ENCODE assay signal across 8 cellular contexts in the genomic region with DNA sequence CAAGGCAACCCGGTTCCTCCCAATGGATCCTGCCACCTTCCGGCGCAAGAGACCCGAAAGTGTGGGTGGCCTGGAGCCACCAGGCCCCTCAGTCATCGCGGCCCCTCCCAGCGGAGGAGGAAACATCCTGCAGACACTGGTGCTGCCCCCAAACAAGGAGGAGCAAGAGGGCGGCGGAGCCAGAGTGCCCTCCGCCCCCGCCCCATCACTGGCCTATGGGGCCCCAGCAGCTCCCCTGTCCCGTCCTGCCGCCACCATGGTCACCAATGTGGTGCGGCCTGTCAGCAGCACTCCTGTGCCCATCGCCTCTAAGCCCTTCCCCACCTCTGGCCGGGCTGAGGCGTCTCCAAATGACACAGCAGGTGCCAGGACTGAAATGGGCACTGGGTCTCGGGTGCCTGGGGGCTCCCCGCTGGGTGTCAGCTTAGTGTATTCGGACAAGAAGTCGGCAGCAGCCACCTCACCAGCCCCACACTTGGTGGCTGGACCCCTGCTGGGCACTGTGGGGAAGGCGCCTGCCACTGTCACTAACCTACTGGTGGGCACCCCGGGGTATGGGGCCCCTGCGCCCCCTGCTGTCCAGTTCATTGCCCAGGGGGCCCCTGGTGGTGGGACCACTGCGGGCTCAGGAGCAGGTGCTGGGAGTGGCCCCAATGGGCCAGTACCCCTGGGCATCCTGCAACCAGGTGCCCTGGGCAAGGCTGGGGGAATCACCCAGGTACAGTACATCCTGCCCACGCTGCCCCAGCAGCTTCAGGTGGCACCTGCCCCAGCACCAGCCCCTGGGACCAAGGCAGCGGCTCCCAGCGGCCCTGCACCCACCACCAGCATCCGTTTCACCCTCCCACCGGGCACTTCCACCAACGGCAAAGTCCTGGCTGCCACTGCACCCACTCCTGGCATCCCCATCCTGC. TPM values are rescaled to one million over a fixed set of nuclear protein-coding genes. Genes with fewer than 3 reads are reported as not detected.
DNase-seq lines count a peak whose midpoint lies in the region; ATAC-seq and TF ChIP-seq lines count a peak whose summit lies in the region.

No MANE protein-coding gene starts in this region.

- no peak overlapping the region for H3K4me3 ChIP-seq in GM12875 (ENCODE audit: low read depth, low read length)
- H3K4me3 ChIP-seq in dorsolateral prefrontal cortex, result no peak overlapping the region
- no peak overlapping the region for H3K4me3 ChIP-seq in parathyroid adenoma (ENCODE audit: low read depth, low read length)

- H3K27ac ChIP-seq in dorsolateral prefrontal cortex (peak overlapping the region in 5 of 59 donors; percentile 8 to 38 (median 36)), parathyroid adenoma (no peak overlapping the region)

- peaks cover 9% of the 10 kb centered on the region for H3K4me1 ChIP-seq in parathyroid adenoma

- TF ChIP-seq CTCF in GM12875 (IDR thresholded peaks at IDR 0.05; ENCODE audit: borderline replicate concordance, insufficient read depth, low read depth, low read length), result peak; percentile 72
- peak in 32 of 56 donors; percentile 8 to 58 (median 24) for TF ChIP-seq CTCF in dorsolateral prefrontal cortex (IDR thresholded peaks at IDR 0.05 in 54 of 56, conservative IDR thresholded peaks at IDR 0.05 in 2 of 56; ENCODE audit: low read depth in 1 of 56, partially characterized antibody in 56 of 56)
- TF ChIP-seq CTCF in parathyroid adenoma (IDR thresholded peaks at IDR 0.05), result peak; percentile 48

- ATAC-seq in GM19351 (IDR thresholded peaks at IDR 0.05; ENCODE audit: unreplicated experiment) (no peak), GM18498 (IDR thresholded peaks at IDR 0.05; ENCODE audit: unreplicated experiment) (no peak)

- no peaks in the 10 kb centered on the region for H3K79me2 ChIP-seq in parathyroid adenoma

- H3K9ac ChIP-seq in parathyroid adenoma, result no peak overlapping the region

- H2AFZ ChIP-seq in parathyroid adenoma, result no peak overlapping the region

- H3K9me3 ChIP-seq in parathyroid adenoma (ENCODE audit: control insufficient read depth, low read length), result no peaks in the 10 kb centered on the region

- intact Hi-C loops in dorsolateral prefrontal cortex (cut with DNase I), result no loop called here

- peak; percentile 81 for DNase-seq in 8988T
- DNase-seq in UCSD-AML1 (lab: John Stamatoyannopoulos, UW; ENCODE audit: unreplicated experiment), result peak; percentile 71
- no peak for DNase-seq in dorsolateral prefrontal cortex
- no peak for DNase-seq in iPS-NIHi7 (ENCODE audit: extremely low spot score)

- H3K36me3 ChIP-seq in parathyroid adenoma (ENCODE audit: control insufficient read depth, insufficient read depth, low read length), result no peaks in the 10 kb centered on the region

- H3K4me2 ChIP-seq in parathyroid adenoma (ENCODE audit: low read length), result no peak overlapping the region

- no peaks in the 10 kb centered on the region for H3K27me3 ChIP-seq in dorsolateral prefrontal cortex
- H3K27me3 ChIP-seq in parathyroid adenoma (ENCODE audit: control insufficient read depth, insufficient read depth, low read length), result no peaks in the 10 kb centered on the region

RNA-seq across cellular contexts. Expression of a gene that starts 11.2 kb away (rescaled TPM):
- total RNA-seq in dorsolateral prefrontal cortex, result 1 to 10 TPM in 112 of 120 experiments, under 1 TPM in 8; 0.46 to 5.4 (median 2.1) TPM

RNA-seq across cellular contexts. Expression of a gene that starts 11.6 kb away (rescaled TPM):
- 10 to 100 TPM; 16.2 to 58.0 (median 31.5) TPM for total RNA-seq in dorsolateral prefrontal cortex

RNA-seq across cellular contexts. Expression of a gene that starts 21.7 kb away (rescaled TPM):
- total RNA-seq in dorsolateral prefrontal cortex, result 100 to 1,000 TPM in 70 of 120 experiments, 10 to 100 TPM in 50; 76.5 to 169 (median 103) TPM

RNA-seq across cellular contexts. Expression of a gene that starts 22.3 kb away (rescaled TPM):
- 100 to 1,000 TPM in 4 of 120 experiments, 10 to 100 TPM in 116; 30.7 to 105 (median 68.9) TPM for total RNA-seq in dorsolateral prefrontal cortex

RNA-seq across cellular contexts. Expression of a gene that starts 34.7 kb away (rescaled TPM):
- total RNA-seq in dorsolateral prefrontal cortex, result 100 to 1,000 TPM in 87 of 120 experiments, 10 to 100 TPM in 33; 53.4 to 167 (median 109) TPM

Comparison
In these comparisons a context has a peak if more than half of its experiments do, and no peak if none do; other contexts are left out.
1. DNase-seq: peak in 8988T (single experiment) and UCSD-AML1 (single experiment); none in dorsolateral prefrontal cortex (0 of 10) and iPS-NIHi7 (single experiment).
2. Peak in every context shown above with its lines, with median percentiles within 50 percentile points of each other: CTCF ChIP-seq.